10 cellular contexts compared by ENCODE assay signal in genomic region chr7:92639213-92639896, GRCh38. TPM values are rescaled to one million over a fixed set of nuclear protein-coding genes. Genes with fewer than 3 reads are reported as not detected.
A peak's percentile ranks its signal among the peaks of the same experiment; 100 is the strongest.
DNase-seq lines count a peak whose midpoint lies in the region; ATAC-seq, FAIRE-seq and TF ChIP-seq lines count a peak whose summit lies in the region.
"Had no signal": no experiment of that assay in that cellular context is flagged by ENCODE, and none has a peak within 500 bp of the region (broad histone marks: within the 10 kb centered on the region; RNA-seq: fewer than 3 reads in every experiment).

No MANE protein-coding gene starts in this region.

- WGBS in A549 (ENCODE audit: missing lambda C conversion rate), result 93% methylated on average over 9 of the region's 9 CpGs

- H3K4me1 Mint-ChIP-seq in chondrocyte (ENCODE audit: low read depth), result peaks cover 39% of the 10 kb centered on the region
- peaks cover 23% of the 10 kb centered on the region for H3K4me1 Mint-ChIP-seq in MCF 10A (ENCODE audit: insufficient read depth, unreplicated experiment)

- CTCF ChIA-PET in A549 (lab: Yijun Ruan, JAX), result no interaction called here
- CTCF ChIA-PET in MCF 10A (lab: Yijun Ruan, JAX), result interaction anchor here (0.5 kb wide), 1 partner anchor 456 kb away, joined by 3 read pairs; no protein-coding TSS in a partner anchor

- ATAC-seq in A549 (no peak), HG02981 (IDR thresholded peaks at IDR 0.05; ENCODE audit: unreplicated experiment) (no peak), lower lobe of right lung (no peak)

- H3K4me1 ChIP-seq in A549 (peaks cover 46% of the 10 kb centered on the region), lower lobe of right lung (peaks cover 29% of the 10 kb centered on the region)

- H3K36me3 ChIP-seq in lower lobe of right lung (no peaks in the 10 kb centered on the region), H7 (replicated peaks; ENCODE audit: control insufficient read depth, insufficient read depth, low read length) (no peaks in the 10 kb centered on the region)
- H3K36me3 ChIP-seq: transverse colon had no signal

- no peaks in the 10 kb centered on the region for H3K27me3 Mint-ChIP-seq in chondrocyte (ENCODE audit: low read depth)
- H3K27me3 Mint-ChIP-seq in MCF 10A (ENCODE audit: insufficient read depth, unreplicated experiment), result no peaks in the 10 kb centered on the region

- no peaks in the 10 kb centered on the region for H3K9me3 ChIP-seq in A549
- no peaks in the 10 kb centered on the region for H3K9me3 ChIP-seq in lower lobe of right lung
- H3K9me3 ChIP-seq: transverse colon had no signal

- intact Hi-C loops in MCF 10A (cut with micrococcal nuclease) (no loop called here), lower lobe of right lung (cut with DNase I) (no loop called here)

- H3K27ac ChIP-seq in A549 (peak overlapping the region in 1 of 2 experiments; percentile 13; a peak in 1 of 6 replicates), lower lobe of right lung (no peak overlapping the region)
- H3K27ac ChIP-seq: transverse colon had no signal

- no peak overlapping the region for H3K4me2 ChIP-seq in A549

- no peaks in the 10 kb centered on the region for H3K27me3 ChIP-seq in lower lobe of right lung (ENCODE audit: low read depth)
- no peaks in the 10 kb centered on the region for H3K27me3 ChIP-seq in H7 (ENCODE audit: control insufficient read depth, insufficient read depth, low read length)
- H3K27me3 ChIP-seq: transverse colon had no signal

- H3K9me3 Mint-ChIP-seq in chondrocyte (ENCODE audit: low read depth) (no peaks in the 10 kb centered on the region), MCF 10A (ENCODE audit: unreplicated experiment) (no peaks in the 10 kb centered on the region)

- H3K4me3 ChIP-seq in A549 (no peak overlapping the region), lower lobe of right lung (no peak overlapping the region), H7 (ENCODE audit: insufficient read depth, low read depth, low read length) (no peak overlapping the region)
- H3K4me3 ChIP-seq: transverse colon had no signal

- FAIRE-seq in A549 (lab: Jason Lieb, UNC) (peak; percentile 36), GM12892 (lab: Jason Lieb, UNC) (peak; percentile 64)

- BruUV-seq in MCF 10A (replicated peaks; lab: Mats Ljungman, UMichigan), result no TSS peak

- POLR2A ChIA-PET in A549 (lab: Yijun Ruan, JAX), result no interaction called here
- POLR2A ChIA-PET in MCF 10A (lab: Yijun Ruan, JAX), result interaction anchor here (0.5 kb wide), 1 partner anchor 415 kb away, joined by 3 read pairs; no protein-coding TSS in a partner anchor

- DNase-seq in A549 (ENCODE audit: low read depth in 1 of 2, low spot score in 1 of 2) (no peak), GM12892 (ENCODE audit: insufficient read length) (no peak), SW480 (ENCODE audit: low spot score) (peak; percentile 81), chondrocyte (ENCODE audit: low spot score) (no peak), MCF 10A (ENCODE audit: unreplicated experiment) (no peak), lower lobe of right lung (no peak), H7 (no peak)
- DNase-seq: NCI-H510A, transverse colon had no signal

- no peak for TF ChIP-seq RAD21 in A549 (conservative IDR thresholded peaks at IDR 0.05 in 1 of 2, IDR thresholded peaks at IDR 0.05 in 1 of 2)

- peak overlapping the region; percentile 30 for H3K27ac Mint-ChIP-seq in chondrocyte (ENCODE audit: unreplicated experiment)
- H3K27ac Mint-ChIP-seq in MCF 10A (ENCODE audit: low read depth, unreplicated experiment), result no peak overlapping the region

- no peak for TF ChIP-seq EP300 in A549 (IDR thresholded peaks at IDR 0.05)

- H3K36me3 Mint-ChIP-seq in chondrocyte (ENCODE audit: low read depth) (peaks cover 3% of the 10 kb centered on the region), MCF 10A (ENCODE audit: insufficient read depth, unreplicated experiment) (peaks cover 17% of the 10 kb centered on the region)

- TF ChIP-seq CTCF in A549 (IDR thresholded peaks at IDR 0.05) (no peak), chondrocyte (IDR thresholded peaks at IDR 0.05) (no peak), MCF 10A (IDR thresholded peaks at IDR 0.05; ENCODE audit: unreplicated experiment) (no peak), lower lobe of right lung (IDR thresholded peaks at IDR 0.05) (no peak)

- TF ChIP-seq POLR2A in A549 (IDR thresholded peaks at IDR 0.05; ENCODE audit: low read length), result no peak
- TF ChIP-seq POLR2A in GM12892 (IDR thresholded peaks at IDR 0.05; ENCODE audit: low read depth, low read length), result no peak

- H3K4me3 Mint-ChIP-seq in chondrocyte (ENCODE audit: unreplicated experiment) (no peak overlapping the region), MCF 10A (ENCODE audit: unreplicated experiment) (no peak overlapping the region)

TF ChIP-seq in A549, 52 proteins besides CTCF, POLR2A, EP300 and RAD21:
- TF ChIP-seq HEYL (CRISPR knock-in tag; IDR thresholded peaks at IDR 0.05), result no peak
- no peak for TF ChIP-seq EHMT2 (IDR thresholded peaks at IDR 0.05; ENCODE audit: low read depth)
- TF ChIP-seq CHD2 (IDR thresholded peaks at IDR 0.05; ENCODE audit: low read length, partially characterized antibody), result no peak
- TF ChIP-seq ZSCAN20 (CRISPR knock-in tag; IDR thresholded peaks at IDR 0.05), result no peak
- no peak for TF ChIP-seq ESRRA (IDR thresholded peaks at IDR 0.05; ENCODE audit: borderline replicate concordance, low read length)
- no peak for TF ChIP-seq MYC (IDR thresholded peaks at IDR 0.05; ENCODE audit: borderline replicate concordance, low read length)
- no peak for TF ChIP-seq HOXA7 (CRISPR knock-in tag; IDR thresholded peaks at IDR 0.05)
- no peak for TF ChIP-seq USF2 (IDR thresholded peaks at IDR 0.05)
- no peak for TF ChIP-seq FOSL2 (IDR thresholded peaks at IDR 0.05)
- no peak for TF ChIP-seq FOSL2 (CRISPR knock-in tag; IDR thresholded peaks at IDR 0.05)
- TF ChIP-seq EHF (CRISPR knock-in tag; IDR thresholded peaks at IDR 0.05), result no peak
- no peak for TF ChIP-seq CEBPB (IDR thresholded peaks at IDR 0.05)
- TF ChIP-seq KDM5A (IDR thresholded peaks at IDR 0.05), result no peak

RNA-seq across cellular contexts. Expression of gene FAM133B, which starts 49.2 kb away (rescaled TPM):
- 18.3 and 33.6 TPM in 2 replicates for polyA plus RNA-seq in A549 (2011; rRNA removed)
- 6.2 and 7.9 TPM in 2 replicates for polyA plus RNA-seq in A549 (2012; cell fraction: cytosol; rRNA removed)
- 5.8 and 12.2 TPM in 2 replicates for polyA plus RNA-seq in A549 (2012; cell fraction: nucleus; rRNA removed)
- 25.6 to 29.3 TPM (median 26.7 TPM) in 3 replicates for polyA plus RNA-seq in A549 (2017; fragmentation: RNase III; extraction: RNeasy Plus Mini Kit Qiagen cat#74134 plus additional on column Dnase treatment)
- polyA minus RNA-seq in A549 (2011; rRNA and poly(A)+ RNA removed), result 12.2 and 13.2 TPM in 2 replicates
- polyA plus RNA-seq in GM12892 (2012; ENCODE audit: missing spikeins), result 24.0 TPM
- total RNA-seq in chondrocyte, result 12.6 to 15.4 TPM (median 14.4 TPM) in 3 replicates
- 27.8 and 33.7 TPM in 2 replicates for total RNA-seq in MCF 10A (2022)
- total RNA-seq in lower lobe of right lung, result 22.8 TPM
- total RNA-seq in H7 (2014; rRNA removed; shearing (Covaris generic)), result 20.1 and 27.0 TPM in 2 replicates
